ENCODE assay signal across 1 cellular context in the genomic region with DNA sequence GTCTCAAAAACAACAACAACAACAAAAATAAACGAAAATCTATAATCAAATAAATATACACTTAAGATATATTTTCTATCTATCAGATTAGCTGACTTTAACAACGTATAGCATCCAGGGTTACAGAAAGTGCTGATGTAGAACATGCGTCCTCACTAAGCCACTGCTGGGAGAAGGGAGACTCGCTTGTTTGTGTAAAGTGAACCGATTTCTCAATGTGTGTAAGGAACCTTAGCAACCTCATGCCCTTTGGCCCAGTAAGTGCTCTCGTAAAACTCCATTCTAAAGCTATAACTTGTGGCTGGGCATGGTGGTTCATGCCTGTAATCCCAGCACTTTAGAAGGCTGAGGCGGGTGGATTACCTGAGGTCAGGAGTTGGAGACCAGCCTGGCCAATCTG.
TF ChIP-seq lines count a peak whose summit lies in the region.

No MANE protein-coding gene starts in this region.

TF ChIP-seq in IMR-90, 13 proteins besides CTCF, POLR2A, EP300 and RAD21:
- TF ChIP-seq NFE2L2 (IDR thresholded peaks at IDR 0.05; ENCODE audit: low read depth, low read length) (no peak), MAFK (IDR thresholded peaks at IDR 0.05; ENCODE audit: low read depth, low read length) (0 out of 2 replicates have a peak, but pooled peaks have one; percentile 9)
